ENCODE assay signal across 1 cellular context in the genomic region with DNA sequence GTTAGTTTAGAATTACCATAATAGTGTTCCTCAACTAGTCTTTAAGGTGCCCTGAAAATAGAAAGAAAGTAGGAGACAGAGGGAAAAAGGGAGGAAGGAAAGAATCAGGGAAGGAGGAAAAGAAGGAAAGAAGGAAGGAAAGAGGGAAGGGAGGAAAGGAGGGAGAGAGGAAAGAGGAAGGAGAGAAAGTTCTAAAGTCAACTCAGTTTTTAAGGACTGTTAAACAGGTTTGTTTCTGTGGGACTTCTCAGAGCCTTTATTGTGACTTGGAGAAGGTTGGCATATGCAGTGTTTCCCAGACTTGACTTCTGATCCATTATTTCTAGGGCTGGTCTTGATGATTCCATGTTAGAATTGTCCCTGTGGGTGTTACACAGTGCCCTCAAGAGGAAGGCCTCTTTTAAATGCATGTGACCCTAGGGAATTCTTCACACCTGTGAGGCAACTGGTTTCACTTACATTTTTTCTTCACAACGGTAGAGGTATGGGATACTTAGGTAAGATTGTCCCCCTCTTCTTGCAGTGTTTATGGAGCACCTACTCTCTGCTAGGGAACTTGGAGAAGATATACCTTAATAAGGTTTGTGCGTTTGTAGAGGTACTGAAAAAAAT.
A peak's percentile ranks its signal among the peaks of the same experiment; 100 is the strongest.
TF ChIP-seq lines count a peak whose summit lies in the region.

No MANE protein-coding gene starts in this region.

TF ChIP-seq in K562, 482 proteins besides CTCF, POLR2A, EP300 and RAD21:
- TF ChIP-seq, protein P1, sequence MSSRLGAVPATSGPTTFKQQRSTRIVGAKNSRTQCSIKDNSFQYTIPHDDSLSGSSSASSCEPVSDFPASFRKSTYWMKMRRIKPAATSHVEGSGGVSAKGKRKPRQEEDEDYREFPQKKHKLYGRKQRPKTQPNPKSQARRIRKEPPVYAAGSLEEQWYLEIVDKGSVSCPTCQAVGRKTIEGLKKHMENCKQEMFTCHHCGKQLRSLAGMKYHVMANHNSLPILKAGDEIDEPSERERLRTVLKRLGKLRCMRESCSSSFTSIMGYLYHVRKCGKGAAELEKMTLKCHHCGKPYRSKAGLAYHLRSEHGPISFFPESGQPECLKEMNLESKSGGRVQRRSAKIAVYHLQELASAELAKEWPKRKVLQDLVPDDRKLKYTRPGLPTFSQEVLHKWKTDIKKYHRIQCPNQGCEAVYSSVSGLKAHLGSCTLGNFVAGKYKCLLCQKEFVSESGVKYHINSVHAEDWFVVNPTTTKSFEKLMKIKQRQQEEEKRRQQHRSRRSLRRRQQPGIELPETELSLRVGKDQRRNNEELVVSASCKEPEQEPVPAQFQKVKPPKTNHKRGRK (tag; IDR thresholded peaks at IDR 0.05) = 0 out of 2 replicates have a peak, but pooled peaks have one; percentile 28
- no peak for TF ChIP-seq TAL1 (IDR thresholded peaks at IDR 0.05)
